15 cellular contexts compared by ENCODE assay signal in the genomic region with DNA sequence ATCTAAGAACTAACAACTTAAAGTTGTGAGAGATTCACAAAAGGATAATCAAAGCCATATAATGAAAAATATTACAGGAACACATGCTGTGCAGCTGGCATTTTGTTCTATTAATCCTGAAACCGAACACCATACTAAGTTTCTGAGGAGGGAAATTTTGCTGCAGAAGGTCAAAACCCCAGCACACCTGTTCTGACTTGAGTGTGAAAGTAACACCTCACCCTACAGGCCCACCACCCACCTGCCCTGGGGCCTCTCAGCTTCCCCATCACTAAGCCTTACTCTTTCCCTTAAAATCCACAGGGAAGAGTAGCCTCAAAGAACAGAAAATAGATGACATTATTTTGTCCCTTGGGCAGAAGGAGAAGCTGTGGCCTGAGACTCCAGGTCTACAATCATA. TPM values are rescaled to one million over a fixed set of nuclear protein-coding genes. Genes with fewer than 3 reads are reported as not detected.
DNase-seq lines count a peak whose midpoint lies in the region; ATAC-seq lines count a peak whose summit lies in the region.
"Had no signal": no experiment of that assay in that cellular context is flagged by ENCODE, and none has a peak within 500 bp of the region (broad histone marks: within the 10 kb centered on the region; RNA-seq: fewer than 3 reads in every experiment).

No MANE protein-coding gene starts in this region.

- DNase-seq in NCI-H2107 treated with DMSO at 0.1 percent for 48 hours (lab: John Stamatoyannopoulos, UW; ENCODE audit: unreplicated experiment) (peak; percentile 56), NCI-H2107 (lab: John Stamatoyannopoulos, UW) (no peak), T-cell (no peak), midbrain (lab: John Stamatoyannopoulos, UW) (no peak)
- DNase-seq in stimulated activated CD4-positive, alpha-beta T cell treated with anti-CD3 and anti-CD28 coated beads, Interleukin-1b, Interleukin-23, amount 100 ng/mL, for 48 hours: peak; percentile 52
- no peak for DNase-seq in stimulated activated CD4-positive, alpha-beta T cell treated with anti-CD3 and anti-CD28 coated beads, Interleukin-12 subunit alpha, Interleukin-12 subunit beta, amount 100 ng/mL, for 4 hours
- DNase-seq in activated naive CD8-positive, alpha-beta T cell treated with anti-CD3 and anti-CD28 coated beads, Interleukin-2, amount 50 U/mL, for 24 hours: peak; percentile 45
- DNase-seq: activated CD4-positive, alpha-beta T cell treated with anti-CD3 and anti-CD28 coated beads, Interleukin-2, amount 50 U/mL, for 1 hour; cortex of kidney; DMS79 treated with DMSO at 0.1 percent for 48 hours; natural killer cell; NCI-H1417; NCI-H69; trophoblast cell had no signal

- ATAC-seq in activated naive CD8-positive, alpha-beta T cell treated with anti-CD3 and anti-CD28 coated beads, Interleukin-2, amount 50 U/mL, for 24 hours: peak; percentile 70
- ATAC-seq in T-cell (replicated peaks in 1 of 4) (no peak), GM19395 (IDR thresholded peaks at IDR 0.05; ENCODE audit: unreplicated experiment) (no peak)
- ATAC-seq: natural killer cell had no signal

- CTCF ChIA-PET in T-cell (lab: Charles Lee): no interaction called here

- no peaks in the 10 kb centered on the region for H3K27me3 Mint-ChIP-seq in activated naive CD8-positive, alpha-beta T cell treated with anti-CD3 and anti-CD28 coated beads, Interleukin-2, amount 50 U/mL, for 24 hours
- no peaks in the 10 kb centered on the region for H3K27me3 Mint-ChIP-seq in T-cell

- peaks cover 48% of the 10 kb centered on the region for H3K4me1 Mint-ChIP-seq in activated naive CD8-positive, alpha-beta T cell treated with anti-CD3 and anti-CD28 coated beads, Interleukin-2, amount 50 U/mL, for 24 hours
- peaks cover 7 to 20% (median 17%) of the 10 kb centered on the region in 3 donors for H3K4me1 Mint-ChIP-seq in T-cell
- H3K4me1 Mint-ChIP-seq: natural killer cell had no signal

- H3K27ac Mint-ChIP-seq in activated naive CD8-positive, alpha-beta T cell treated with anti-CD3 and anti-CD28 coated beads, Interleukin-2, amount 50 U/mL, for 24 hours: peak overlapping the region; percentile 84
- peak overlapping the region in 1 of 2 donors; percentile 34 for H3K27ac Mint-ChIP-seq in T-cell

- peaks cover 73% of the 10 kb centered on the region for H3K36me3 Mint-ChIP-seq in activated naive CD8-positive, alpha-beta T cell treated with anti-CD3 and anti-CD28 coated beads, Interleukin-2, amount 50 U/mL, for 24 hours (ENCODE audit: low read depth)
- H3K36me3 Mint-ChIP-seq in T-cell: peaks cover 43% of the 10 kb centered on the region

- POLR2A ChIA-PET in T-cell (lab: Charles Lee): no interaction called here

- no peaks in the 10 kb centered on the region for H3K9me3 Mint-ChIP-seq in activated naive CD8-positive, alpha-beta T cell treated with anti-CD3 and anti-CD28 coated beads, Interleukin-2, amount 50 U/mL, for 24 hours
- no peaks in the 10 kb centered on the region for H3K9me3 Mint-ChIP-seq in T-cell
- H3K9me3 Mint-ChIP-seq: natural killer cell had no signal

- peak overlapping the region; percentile 16 for H3K4me3 Mint-ChIP-seq in activated naive CD8-positive, alpha-beta T cell treated with anti-CD3 and anti-CD28 coated beads, Interleukin-2, amount 50 U/mL, for 24 hours
- H3K4me3 Mint-ChIP-seq in T-cell: no peak overlapping the region
- H3K4me3 Mint-ChIP-seq: natural killer cell had no signal

RNA-seq across cellular contexts. Expression of gene STAT5A, which starts 44.8 kb away (rescaled TPM):
- total RNA-seq in T-cell: 100 to 1,000 TPM; 141 to 160 (median 147) TPM

RNA-seq across cellular contexts. Expression of gene STAT3, which starts 55.2 kb away (rescaled TPM):
- total RNA-seq in T-cell: 100 to 1,000 TPM; 113 to 242 (median 129) TPM

RNA-seq across cellular contexts. Expression of gene STAT5B, which starts 56.9 kb away (rescaled TPM):
- total RNA-seq in T-cell: 100 to 1,000 TPM; 178 to 205 (median 186) TPM

Comparison
In these comparisons a context has a peak if more than half of its experiments do, and no peak if none do; other contexts are left out.
1. DNase-seq: peak in NCI-H2107 treated with DMSO at 0.1 percent for 48 hours (single experiment), stimulated activated CD4-positive, alpha-beta T cell treated with anti-CD3 and anti-CD28 coated beads, Interleukin-1b, Interleukin-23, amount 100 ng/mL, for 48 hours (single experiment) and activated naive CD8-positive, alpha-beta T cell treated with anti-CD3 and anti-CD28 coated beads, Interleukin-2, amount 50 U/mL, for 24 hours (single experiment); none in NCI-H2107 (single experiment), stimulated activated CD4-positive, alpha-beta T cell treated with anti-CD3 and anti-CD28 coated beads, Interleukin-12 subunit alpha, Interleukin-12 subunit beta, amount 100 ng/mL, for 4 hours (single experiment), T-cell (0 of 34) and midbrain (single experiment).